Comparison of ENCODE assay signal across 1 cellular context in the genomic region with DNA sequence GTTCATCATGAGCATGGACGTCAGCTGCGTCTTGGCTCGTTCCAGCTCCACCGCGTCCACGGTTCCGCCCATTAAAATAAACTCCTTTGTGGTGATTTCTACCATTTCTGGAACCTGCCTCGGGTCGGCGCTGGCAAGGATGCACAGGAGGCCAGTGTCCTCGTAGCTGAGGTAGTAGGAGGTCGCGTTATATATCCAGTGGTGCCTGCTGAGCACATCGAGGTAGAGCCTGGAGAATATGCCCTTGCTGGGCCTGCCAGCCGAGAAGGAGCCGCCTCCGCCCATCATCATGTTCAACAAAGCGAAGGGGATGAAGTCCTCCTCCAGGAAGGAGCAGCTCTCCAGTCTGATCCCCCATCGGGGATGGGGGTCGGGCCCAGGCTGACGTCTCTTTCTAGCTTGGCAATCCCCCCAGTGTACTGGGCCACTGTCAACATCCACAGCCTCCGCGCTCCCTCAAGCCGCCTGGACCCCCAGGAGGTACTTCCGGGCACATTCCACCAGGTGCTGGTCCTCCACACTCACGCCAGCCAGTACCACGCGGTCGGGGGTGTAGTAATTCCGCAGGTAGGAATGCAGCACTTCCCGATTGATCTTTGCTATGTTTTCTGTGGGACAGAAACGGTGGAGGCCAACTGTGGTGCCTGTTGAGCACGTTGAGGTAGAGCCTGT.
A peak's percentile ranks its signal among the peaks of the same experiment; 100 is the strongest.
TF ChIP-seq lines count a peak whose summit lies in the region.

No MANE protein-coding gene starts in this region.

TF ChIP-seq in H1, 55 proteins besides CTCF, POLR2A, EP300 and RAD21:
- TF ChIP-seq POU5F1 (IDR thresholded peaks at IDR 0.05; ENCODE audit: low read depth, low read length) (no peak), TEAD4 (IDR thresholded peaks at IDR 0.05; ENCODE audit: low read depth, low read length) (0 out of 2 replicates have a peak, but pooled peaks have one; percentile 25)
